In genomic region chr3:44338010-44338827, GRCh38 we compare ENCODE assay signal across 1 cellular context.
TF ChIP-seq lines count a peak whose summit lies in the region.

A gene with protein sequence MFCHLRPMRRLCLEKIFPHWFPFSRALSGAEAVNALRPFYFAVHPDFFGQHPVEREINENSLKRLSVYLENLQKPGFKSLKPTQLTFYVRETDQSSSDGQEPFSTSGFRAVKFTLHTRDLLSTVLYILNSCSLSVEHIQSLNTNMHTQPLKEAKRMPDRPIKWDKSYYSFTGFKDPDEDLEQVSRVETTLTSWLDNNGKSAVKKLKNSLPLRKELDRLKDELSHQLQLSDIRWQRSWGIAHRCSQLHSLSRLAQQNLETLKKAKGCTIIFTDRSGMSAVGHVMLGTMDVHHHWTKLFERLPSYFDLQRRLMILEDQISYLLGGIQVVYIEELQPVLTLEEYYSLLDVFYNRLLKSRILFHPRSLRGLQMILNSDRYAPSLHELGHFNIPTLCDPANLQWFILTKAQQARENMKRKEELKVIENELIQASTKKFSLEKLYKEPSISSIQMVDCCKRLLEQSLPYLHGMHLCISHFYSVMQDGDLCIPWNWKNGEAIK (plus strand): TSS chr3:44338766. CDS start chr3:44354783, 16,017 bp downstream.

TF ChIP-seq in HepG2, 621 proteins besides CTCF, POLR2A, EP300 and RAD21 (continued from another document and continues in another):
- TF ChIP-seq, protein P1, sequence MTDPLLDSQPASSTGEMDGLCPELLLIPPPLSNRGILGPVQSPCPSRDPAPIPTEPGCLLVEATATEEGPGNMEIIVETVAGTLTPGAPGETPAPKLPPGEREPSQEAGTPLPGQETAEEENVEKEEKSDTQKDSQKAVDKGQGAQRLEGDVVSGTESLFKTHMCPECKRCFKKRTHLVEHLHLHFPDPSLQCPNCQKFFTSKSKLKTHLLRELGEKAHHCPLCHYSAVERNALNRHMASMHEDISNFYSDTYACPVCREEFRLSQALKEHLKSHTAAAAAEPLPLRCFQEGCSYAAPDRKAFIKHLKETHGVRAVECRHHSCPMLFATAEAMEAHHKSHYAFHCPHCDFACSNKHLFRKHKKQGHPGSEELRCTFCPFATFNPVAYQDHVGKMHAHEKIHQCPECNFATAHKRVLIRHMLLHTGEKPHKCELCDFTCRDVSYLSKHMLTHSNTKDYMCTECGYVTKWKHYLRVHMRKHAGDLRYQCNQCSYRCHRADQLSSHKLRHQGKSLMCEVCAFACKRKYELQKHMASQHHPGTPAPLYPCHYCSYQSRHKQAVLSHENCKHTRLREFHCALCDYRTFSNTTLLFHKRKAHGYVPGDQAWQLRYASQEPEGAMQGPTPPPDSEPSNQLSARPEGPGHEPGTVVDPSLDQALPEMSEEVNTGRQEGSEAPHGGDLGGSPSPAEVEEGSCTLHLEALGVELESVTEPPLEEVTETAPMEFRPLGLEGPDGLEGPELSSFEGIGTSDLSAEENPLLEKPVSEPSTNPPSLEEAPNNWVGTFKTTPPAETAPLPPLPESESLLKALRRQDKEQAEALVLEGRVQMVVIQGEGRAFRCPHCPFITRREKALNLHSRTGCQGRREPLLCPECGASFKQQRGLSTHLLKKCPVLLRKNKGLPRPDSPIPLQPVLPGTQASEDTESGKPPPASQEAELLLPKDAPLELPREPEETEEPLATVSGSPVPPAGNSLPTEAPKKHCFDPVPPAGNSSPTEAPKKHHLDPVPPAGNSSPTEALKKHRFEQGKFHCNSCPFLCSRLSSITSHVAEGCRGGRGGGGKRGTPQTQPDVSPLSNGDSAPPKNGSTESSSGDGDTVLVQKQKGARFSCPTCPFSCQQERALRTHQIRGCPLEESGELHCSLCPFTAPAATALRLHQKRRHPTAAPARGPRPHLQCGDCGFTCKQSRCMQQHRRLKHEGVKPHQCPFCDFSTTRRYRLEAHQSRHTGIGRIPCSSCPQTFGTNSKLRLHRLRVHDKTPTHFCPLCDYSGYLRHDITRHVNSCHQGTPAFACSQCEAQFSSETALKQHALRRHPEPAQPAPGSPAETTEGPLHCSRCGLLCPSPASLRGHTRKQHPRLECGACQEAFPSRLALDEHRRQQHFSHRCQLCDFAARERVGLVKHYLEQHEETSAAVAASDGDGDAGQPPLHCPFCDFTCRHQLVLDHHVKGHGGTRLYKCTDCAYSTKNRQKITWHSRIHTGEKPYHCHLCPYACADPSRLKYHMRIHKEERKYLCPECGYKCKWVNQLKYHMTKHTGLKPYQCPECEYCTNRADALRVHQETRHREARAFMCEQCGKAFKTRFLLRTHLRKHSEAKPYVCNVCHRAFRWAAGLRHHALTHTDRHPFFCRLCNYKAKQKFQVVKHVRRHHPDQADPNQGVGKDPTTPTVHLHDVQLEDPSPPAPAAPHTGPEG (CRISPR knock-in tag; IDR thresholded peaks at IDR 0.05), result peak; percentile 88
- TF ChIP-seq PITX1 (CRISPR knock-in tag; IDR thresholded peaks at IDR 0.05) (peak; percentile 89), NR1H2 (CRISPR knock-in tag; IDR thresholded peaks at IDR 0.05; ENCODE audit: borderline replicate concordance, low read depth) (peak; percentile 96; the same call in 1 of the 2 replicates), RXRA (CRISPR knock-in tag; IDR thresholded peaks at IDR 0.05) (peak; percentile 88), MBD4 (IDR thresholded peaks at IDR 0.05; ENCODE audit: borderline replicate concordance, low read length) (no peak), NFE2L2 (IDR thresholded peaks at IDR 0.05; ENCODE audit: low read length) (no peak), TP53 (CRISPR knock-in tag; conservative IDR thresholded peaks at IDR 0.05) (0 out of 2 replicates have a peak, but pooled peaks have one; percentile 48), STAT5B (CRISPR knock-in tag; IDR thresholded peaks at IDR 0.05) (no peak; the same call in none of the 2 replicates), THAP7 (CRISPR knock-in tag; IDR thresholded peaks at IDR 0.05) (peak; percentile 96), CREBL2 (CRISPR knock-in tag; IDR thresholded peaks at IDR 0.05; ENCODE audit: borderline replicate concordance) (peak; percentile 97; the same call in 1 of the 2 replicates), ZMAT3 (CRISPR knock-in tag; conservative IDR thresholded peaks at IDR 0.05) (peak; percentile 99), MXD4 (CRISPR knock-in tag; IDR thresholded peaks at IDR 0.05) (peak; percentile 86), ZNF446 (CRISPR knock-in tag; IDR thresholded peaks at IDR 0.05) (peak; percentile 78; the same call in 1 of the 2 replicates), ZBTB8A (CRISPR knock-in tag; IDR thresholded peaks at IDR 0.05; ENCODE audit: borderline replicate concordance, low read depth) (peak; percentile 89; the same call in 1 of the 2 replicates), ZNF367 (CRISPR knock-in tag; IDR thresholded peaks at IDR 0.05; ENCODE audit: borderline replicate concordance) (peak; percentile 34; the same call in 1 of the 2 replicates), ZFP36L1 (CRISPR knock-in tag; IDR thresholded peaks at IDR 0.05) (peak; percentile 98), FOSL2 (CRISPR knock-in tag; IDR thresholded peaks at IDR 0.05) (peak; percentile 35; the same call in 1 of the 2 replicates), ZNF354B (CRISPR knock-in tag; IDR thresholded peaks at IDR 0.05) (peak; percentile 75; the same call in 1 of the 2 replicates), ZSCAN12 (CRISPR knock-in tag; IDR thresholded peaks at IDR 0.05) (peak; percentile 83), SRSF1 (optimal IDR thresholded peaks at IDR 0.05; ENCODE audit: low read depth, low read length) (no peak), ZNF674 (CRISPR knock-in tag; IDR thresholded peaks at IDR 0.05; ENCODE audit: low read depth) (peak; percentile 95), ZNF7 (CRISPR knock-in tag; IDR thresholded peaks at IDR 0.05) (no peak), AFF4 (CRISPR knock-in tag; IDR thresholded peaks at IDR 0.05) (peak; percentile 48; the same call in 1 of the 2 replicates), GTF3A (CRISPR knock-in tag; conservative IDR thresholded peaks at IDR 0.05) (no peak), XRCC5 (optimal IDR thresholded peaks at IDR 0.05; ENCODE audit: low read length) (peak; percentile 64), ZNF558 (CRISPR knock-in tag; IDR thresholded peaks at IDR 0.05; ENCODE audit: borderline replicate concordance) (peak; percentile 89; the same call in 1 of the 2 replicates), HMG20B (CRISPR knock-in tag; conservative IDR thresholded peaks at IDR 0.05) (no peak), KIAA2018 (CRISPR knock-in tag; IDR thresholded peaks at IDR 0.05; ENCODE audit: borderline replicate concordance) (no peak), ZNF556 (CRISPR knock-in tag; IDR thresholded peaks at IDR 0.05; ENCODE audit: borderline replicate concordance) (peak; percentile 77), ZNF879 (CRISPR knock-in tag; IDR thresholded peaks at IDR 0.05) (peak; percentile 94; the same call in 1 of the 2 replicates), ZNF251 (CRISPR knock-in tag; IDR thresholded peaks at IDR 0.05) (0 out of 2 replicates have a peak, but pooled peaks have one; percentile 24), HDAC2 (CRISPR knock-in tag; IDR thresholded peaks at IDR 0.05) (peak; percentile 53)
- TF ChIP-seq, protein P2, sequence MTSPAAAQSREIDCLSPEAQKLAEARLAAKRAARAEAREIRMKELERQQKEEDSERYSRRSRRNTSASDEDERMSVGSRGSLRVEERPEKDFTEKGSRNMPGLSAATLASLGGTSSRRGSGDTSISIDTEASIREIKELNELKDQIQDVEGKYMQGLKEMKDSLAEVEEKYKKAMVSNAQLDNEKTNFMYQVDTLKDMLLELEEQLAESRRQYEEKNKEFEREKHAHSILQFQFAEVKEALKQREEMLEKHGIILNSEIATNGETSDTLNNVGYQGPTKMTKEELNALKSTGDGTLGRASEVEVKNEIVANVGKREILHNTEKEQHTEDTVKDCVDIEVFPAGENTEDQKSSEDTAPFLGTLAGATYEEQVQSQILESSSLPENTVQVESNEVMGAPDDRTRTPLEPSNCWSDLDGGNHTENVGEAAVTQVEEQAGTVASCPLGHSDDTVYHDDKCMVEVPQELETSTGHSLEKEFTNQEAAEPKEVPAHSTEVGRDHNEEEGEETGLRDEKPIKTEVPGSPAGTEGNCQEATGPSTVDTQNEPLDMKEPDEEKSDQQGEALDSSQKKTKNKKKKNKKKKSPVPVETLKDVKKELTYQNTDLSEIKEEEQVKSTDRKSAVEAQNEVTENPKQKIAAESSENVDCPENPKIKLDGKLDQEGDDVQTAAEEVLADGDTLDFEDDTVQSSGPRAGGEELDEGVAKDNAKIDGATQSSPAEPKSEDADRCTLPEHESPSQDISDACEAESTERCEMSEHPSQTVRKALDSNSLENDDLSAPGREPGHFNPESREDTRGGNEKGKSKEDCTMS (CRISPR knock-in tag; conservative IDR thresholded peaks at IDR 0.05), result peak; percentile 45; the same call in 1 of the 2 replicates
